21 cellular contexts compared by ENCODE assay signal in genomic region chr12:19652391-19652790, GRCh38.
A peak's percentile ranks its signal among the peaks of the same experiment; 100 is the strongest.
DNase-seq lines count a peak whose midpoint lies in the region; ATAC-seq, FAIRE-seq and TF ChIP-seq lines count a peak whose summit lies in the region.
"Had no signal": no experiment of that assay in that cellular context is flagged by ENCODE, and none has a peak within 500 bp of the region (broad histone marks: within the 10 kb centered on the region; RNA-seq: fewer than 3 reads in every experiment).

No MANE protein-coding gene starts in this region.

- H3K18ac ChIP-seq in H9 (ENCODE audit: insufficient read length, low read depth, low read length) = no peak overlapping the region

- H3K23me2 ChIP-seq in H9 (ENCODE audit: insufficient read length, low read depth, low read length, poor library complexity, severe bottlenecking) = no peaks in the 10 kb centered on the region

- no peak overlapping the region for H2BK120ac ChIP-seq in H9 (ENCODE audit: low read depth, low read length, poor library complexity, severe bottlenecking)

- H3K23ac ChIP-seq in H9 (ENCODE audit: insufficient read length, low read depth, low read length) = no peak overlapping the region

- in situ Hi-C loops in HepG2 (cut with HindIII; ENCODE audit: extremely low pct_ligation_motif_present, low pct_unique_long_range_greater_than_20kb) = no loop called here

- no peak for TF ChIP-seq RAD21 in HepG2 (CRISPR knock-in tag; IDR thresholded peaks at IDR 0.05)

- H4K20me1 ChIP-seq in fibroblast of lung (ENCODE audit: control insufficient read depth, extremely low read depth, insufficient read depth, low read length) (no peaks in the 10 kb centered on the region), H9 (ENCODE audit: control insufficient read depth, insufficient read depth, insufficient read length) (no peaks in the 10 kb centered on the region), HepG2 (ENCODE audit: insufficient read depth, low read length) (no peaks in the 10 kb centered on the region)
- H4K20me1 ChIP-seq: BLaER1 had no signal

- no peak for TF ChIP-seq POLR2A in HepG2 (IDR thresholded peaks at IDR 0.05; ENCODE audit: insufficient read depth in 1 of 2, low read depth in 2 of 2, low read length in 2 of 2)

- H2BK20ac ChIP-seq in H9 (ENCODE audit: low read depth, low read length, poor library complexity, severe bottlenecking) = no peak overlapping the region

- H2BK12ac ChIP-seq in H9 (ENCODE audit: insufficient read length, low read depth, low read length) = no peak overlapping the region

- H3K79me2 ChIP-seq in fibroblast of lung (ENCODE audit: control insufficient read depth, insufficient read depth, low read length) (no peaks in the 10 kb centered on the region), H9 (ENCODE audit: insufficient read depth, low read length) (no peaks in the 10 kb centered on the region), HepG2 (ENCODE audit: insufficient read depth, low read length) (no peaks in the 10 kb centered on the region)

- H3K27ac Mint-ChIP-seq in nephron progenitor cell (peak overlapping the region; percentile 72), H9 (no peak overlapping the region; a peak in 1 of 7 replicates)
- H3K27ac Mint-ChIP-seq: CD4-positive, alpha-beta T cell had no signal

- H4K91ac ChIP-seq in H9 (ENCODE audit: insufficient read length, low read depth, low read length) = no peak overlapping the region

- no peak overlapping the region for H3K4ac ChIP-seq in H9 (ENCODE audit: low read depth, low read length)

- H3K36me3 Mint-ChIP-seq in nephron progenitor cell (ENCODE audit: low read depth) (no peaks in the 10 kb centered on the region), H9 (ENCODE audit: insufficient read depth in 1 of 3, low read depth in 3 of 3) (peaks cover 0 to 6% (median 3%) of the 10 kb centered on the region in 3 experiments; a peak in 2 of 7 replicates)

- POLR2A ChIA-PET in HepG2 (lab: Yijun Ruan, JAX) = no interaction called here

- H2BK15ac ChIP-seq in H9 (ENCODE audit: low read depth, low read length) = no peak overlapping the region

- H3K14ac ChIP-seq in H9 (ENCODE audit: insufficient read depth, low read length) = no peak overlapping the region

- intact Hi-C loops in HepG2 (cut with micrococcal nuclease; ENCODE audit: unreplicated experiment) = no loop called here

- H3T11ph ChIP-seq in H9 (ENCODE audit: low read length) = no peak overlapping the region

- peaks cover 5% of the 10 kb centered on the region for H3K4me1 ChIP-seq in fibroblast of lung (ENCODE audit: control insufficient read depth, extremely low read depth, insufficient read depth, low read length)
- no peaks in the 10 kb centered on the region for H3K4me1 ChIP-seq in H9 (ENCODE audit: insufficient read depth, low read length)
- H3K4me1 ChIP-seq in HepG2 (ENCODE audit: insufficient read depth, low read length) = no peaks in the 10 kb centered on the region

- H4K8ac ChIP-seq in H9 (replicated peaks; ENCODE audit: insufficient read length, low read depth, low read length) = no peak overlapping the region

- H3K9me3 Mint-ChIP-seq in nephron progenitor cell (peaks cover 13% of the 10 kb centered on the region), H9 (peaks cover 6% of the 10 kb centered on the region in 2 experiments; a peak in 3 of 5 replicates)
- H3K9me3 Mint-ChIP-seq: CD4-positive, alpha-beta T cell; IgD-negative memory B cell had no signal

- BruUV-seq in HepG2 (replicated peaks; lab: Mats Ljungman, UMichigan) = no TSS peak

- peak overlapping the region; percentile 23 for H2AFZ ChIP-seq in fibroblast of lung (ENCODE audit: low read length)
- H2AFZ ChIP-seq in H9 (ENCODE audit: low read length) = no peak overlapping the region
- H2AFZ ChIP-seq in HepG2 (ENCODE audit: low read length) = no peak overlapping the region

- H3K4me3 Mint-ChIP-seq in nephron progenitor cell (no peak overlapping the region), H9 (no peak overlapping the region)
- H3K4me3 Mint-ChIP-seq: CD4-positive, alpha-beta T cell; IgD-negative memory B cell had no signal

- no peak overlapping the region for H2BK5ac ChIP-seq in H9 (ENCODE audit: insufficient read length, low read length)

- FAIRE-seq in HepG2 (lab: Jason Lieb, UNC) = no peak
- FAIRE-seq: GM12878, H54, HTR-8/SVneo had no signal

- H3K27me3 ChIP-seq in fibroblast of lung (ENCODE audit: control insufficient read depth, insufficient read depth, low read length) = no peaks in the 10 kb centered on the region
- no peaks in the 10 kb centered on the region for H3K27me3 ChIP-seq in H9 (ENCODE audit: insufficient read depth, low read length)
- H3K27me3 ChIP-seq in HepG2 (ENCODE audit: control insufficient read depth in 1 of 2, insufficient read depth in 2 of 2, low read length in 2 of 2) = no peaks in the 10 kb centered on the region
- H3K27me3 ChIP-seq: BLaER1 had no signal

- DNase-seq in amniotic epithelial cell (ENCODE audit: low read depth) (peak; percentile 31), fibroblast of lung (ENCODE audit: low read depth in 2 of 2) (peak in 1 of 2 donors; percentile 17), nephron progenitor cell (no peak), H9 (no peak), HepG2 (ENCODE audit: low spot score) (no peak)
- DNase-seq: CD4-positive, alpha-beta T cell; COR-L47; DMS79; NCI-H1105; NCI-H146; NCI-H2029; NCI-H446; NCI-H526 treated with DMSO at 0.1 percent for 48 hours; Right ventricle myocardium superior had no signal

- no peak overlapping the region for H4K5ac ChIP-seq in H9 (ENCODE audit: insufficient read length, low read depth, low read length)

- H3K27ac ChIP-seq in fibroblast of lung (ENCODE audit: insufficient read depth, low read length) = peak overlapping the region; percentile 14
- no peak overlapping the region for H3K27ac ChIP-seq in H9 (ENCODE audit: insufficient read length, low read depth, low read length)
- no peak overlapping the region for H3K27ac ChIP-seq in HepG2 (ENCODE audit: extremely low read length, insufficient read depth, low read length)
- H3K27ac ChIP-seq: BLaER1 had no signal

- CTCF ChIA-PET in HepG2 (lab: Yijun Ruan, JAX; ENCODE audit: low intra/inter-chr PET ratio, low total read pairs) = no interaction called here

- H3K9ac ChIP-seq in fibroblast of lung (ENCODE audit: insufficient read depth, low read length) (no peak overlapping the region), H9 (ENCODE audit: extremely low read depth, insufficient read length, low read length) (no peak overlapping the region), HepG2 (ENCODE audit: insufficient read depth, low read depth, low read length) (no peak overlapping the region)
- H3K9ac ChIP-seq: BLaER1 had no signal

- H3K9me3 ChIP-seq in fibroblast of lung (ENCODE audit: control insufficient read depth, insufficient read depth, low read depth, low read length) = no peaks in the 10 kb centered on the region
- no peaks in the 10 kb centered on the region for H3K9me3 ChIP-seq in H9 (ENCODE audit: control insufficient read depth, low read depth, low read length)
- H3K9me3 ChIP-seq in HepG2 (ENCODE audit: low read length) = no peaks in the 10 kb centered on the region
- H3K9me3 ChIP-seq: BLaER1 had no signal

- H3K4me2 ChIP-seq in fibroblast of lung (ENCODE audit: extremely low read depth, insufficient read depth, low read length) (no peak overlapping the region), H9 (ENCODE audit: insufficient read depth, insufficient read length, low read length) (no peak overlapping the region), HepG2 (ENCODE audit: low read depth, low read length) (no peak overlapping the region)
- H3K4me2 ChIP-seq: BLaER1 had no signal

- H3K79me1 ChIP-seq in H9 (ENCODE audit: insufficient read depth, low read depth, low read length, poor library complexity, severe bottlenecking) = no peaks in the 10 kb centered on the region

- no CpG with 5 or more reads among the region's 2 CpGs for WGBS in H9 (ENCODE audit: extremely low coverage, insufficient read length, low lambda C conversion rate)
- WGBS in HepG2 (ENCODE audit: low lambda C conversion rate) = 1% methylated on average over 2 of the region's 2 CpGs

- TF ChIP-seq CTCF in fibroblast of lung (conservative IDR thresholded peaks at IDR 0.05 in 1 of 2, IDR thresholded peaks at IDR 0.05 in 1 of 2; ENCODE audit: low read depth in 1 of 2, low read length in 2 of 2) = no peak
- TF ChIP-seq CTCF in nephron progenitor cell (IDR thresholded peaks at IDR 0.05) = no peak
- TF ChIP-seq CTCF in H9 (conservative IDR thresholded peaks at IDR 0.05) = no peak
- TF ChIP-seq CTCF in HepG2 (CRISPR knock-in tag; IDR thresholded peaks at IDR 0.05) = no peak

- H3K4me3 ChIP-seq in fibroblast of lung (replicated peaks in 1 of 4; ENCODE audit: control extremely low read depth in 1 of 4, insufficient read depth in 1 of 4, low read depth in 3 of 4, low read length in 4 of 4) = no peak overlapping the region
- no peak overlapping the region for H3K4me3 ChIP-seq in HepG2 (replicated peaks in 1 of 3; ENCODE audit: insufficient read depth in 1 of 3, low read depth in 2 of 3, low read length in 3 of 3)
- H3K4me3 ChIP-seq: BLaER1, GM12878 had no signal

- H3K36me3 ChIP-seq in fibroblast of lung (ENCODE audit: control insufficient read depth, insufficient read depth, low read length) (no peaks in the 10 kb centered on the region), HepG2 (replicated peaks in 1 of 2; ENCODE audit: control insufficient read depth in 1 of 2, insufficient read depth in 2 of 2, low read length in 2 of 2) (no peaks in the 10 kb centered on the region)
- H3K36me3 ChIP-seq: BLaER1 had no signal

- H3K4me1 Mint-ChIP-seq in nephron progenitor cell (peaks cover 18% of the 10 kb centered on the region), H9 (no peaks in the 10 kb centered on the region)

- TF ChIP-seq EP300 in HepG2 (IDR thresholded peaks at IDR 0.05; ENCODE audit: low read depth in 2 of 2, low read length in 2 of 2) (no peak), HepG2 (CRISPR knock-in tag; IDR thresholded peaks at IDR 0.05; ENCODE audit: borderline replicate concordance) (no peak)

- H3K27me3 Mint-ChIP-seq in nephron progenitor cell (ENCODE audit: low read depth, poor library complexity) (peaks cover 11% of the 10 kb centered on the region), H9 (ENCODE audit: low read depth) (no peaks in the 10 kb centered on the region)
- H3K27me3 Mint-ChIP-seq: CD4-positive, alpha-beta T cell; IgD-negative memory B cell had no signal

- H3K56ac ChIP-seq in H9 (ENCODE audit: insufficient read length, low read depth, low read length) = no peak overlapping the region

- no peak for ATAC-seq in HepG2
- no peak for ATAC-seq in HG03159 (IDR thresholded peaks at IDR 0.05; ENCODE audit: unreplicated experiment)
- no peak for ATAC-seq in HG03521 (IDR thresholded peaks at IDR 0.05; ENCODE audit: unreplicated experiment)
- ATAC-seq: GM12878 had no signal

- no peak overlapping the region for H2AK5ac ChIP-seq in H9 (ENCODE audit: insufficient read length, low read length)

TF ChIP-seq in HepG2, 621 proteins besides CTCF, POLR2A, EP300 and RAD21 (continues in another document):
- TF ChIP-seq ATM (IDR thresholded peaks at IDR 0.05; ENCODE audit: borderline replicate concordance) = no peak
- TF ChIP-seq ZNF543 (CRISPR knock-in tag; IDR thresholded peaks at IDR 0.05) = no peak
- no peak for TF ChIP-seq ZSCAN22 (CRISPR knock-in tag; IDR thresholded peaks at IDR 0.05)
